ENCODE assay signal across 26 cellular contexts in the genomic region with DNA sequence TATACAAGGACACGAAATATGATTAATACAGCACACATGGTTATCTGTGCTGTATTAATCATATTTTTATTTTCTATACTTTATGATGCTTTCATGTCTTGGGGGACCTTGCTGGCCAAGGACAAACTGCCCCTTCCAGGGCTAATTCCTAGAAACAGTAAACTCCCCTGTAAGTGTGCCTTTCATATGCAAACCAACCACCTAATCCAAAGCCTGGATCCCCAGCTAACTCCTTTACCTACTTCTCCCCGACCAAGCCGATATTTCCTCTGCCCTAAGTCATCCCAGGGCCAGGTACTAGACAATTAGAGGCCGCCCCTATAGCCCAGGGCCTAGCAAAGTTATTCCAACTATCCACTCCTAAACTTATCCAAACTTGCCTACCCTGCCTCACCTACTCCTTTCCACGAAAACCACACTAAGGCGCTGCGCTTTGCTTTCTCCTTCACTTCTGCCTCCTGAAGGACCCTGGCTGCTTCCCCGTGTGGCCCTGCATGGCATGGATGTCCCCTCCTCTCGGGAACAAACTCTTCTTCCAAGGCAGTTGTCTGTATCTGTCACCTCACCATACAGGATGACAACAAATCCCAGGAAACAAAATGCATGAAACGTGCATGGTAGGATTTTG. TPM values are rescaled to one million over a fixed set of nuclear protein-coding genes. Genes with fewer than 3 reads are reported as not detected.
DNase-seq lines count a peak whose midpoint lies in the region; ATAC-seq, FAIRE-seq and TF ChIP-seq lines count a peak whose summit lies in the region.
"Had no signal": no experiment of that assay in that cellular context is flagged by ENCODE, and none has a peak within 500 bp of the region (broad histone marks: within the 10 kb centered on the region; RNA-seq: fewer than 3 reads in every experiment).

No MANE protein-coding gene starts in this region.

- TF ChIP-seq EP300 in GM12878 (IDR thresholded peaks at IDR 0.05; ENCODE audit: borderline replicate concordance in 1 of 2, control insufficient read depth in 1 of 2, low read depth in 2 of 2, low read length in 2 of 2), result no peak

- intact Hi-C loops in GM12878 (cut with micrococcal nuclease; ENCODE audit: unreplicated experiment), result no loop called here

- no peak overlapping the region for H3K4me3 ChIP-seq in BLaER1 treated with 17β-estradiol and CSF1 and Interleukin-3, amounts not matched to agents 10 nM and 100 nM
- no peak overlapping the region for H3K4me3 ChIP-seq in GM12878
- H3K4me3 ChIP-seq: A549, ascending aorta, gastrocnemius medialis, lower lobe of right lung, testis had no signal

- no peaks in the 10 kb centered on the region for H3K9me3 Mint-ChIP-seq in activated CD4-positive, alpha-beta T cell treated with anti-CD3 and anti-CD28 coated beads, Interleukin-2, amount 10 ng/mL, durations not matched to agents 7 days and 5 days
- no peaks in the 10 kb centered on the region for H3K9me3 Mint-ChIP-seq in HFFc6
- H3K9me3 Mint-ChIP-seq: central memory CD8-positive, alpha-beta T cell; stimulated activated naive B cell treated with anti-CD40 and anti-IgM and Interleukin-4, amounts not matched to agents 10 μg/mL and 1 μg/mL and 100 μg/mL, for 72 hours had no signal

- POLR2A ChIA-PET in activated CD4-positive, alpha-beta T cell treated with anti-CD3 and anti-CD28 coated beads, Interleukin-2, amount 10 ng/mL, durations not matched to agents 7 days and 5 days (lab: Charles Lee), result no interaction called here
- POLR2A ChIA-PET in GM12878 (lab: Charles Lee), result no interaction called here

- no peaks in the 10 kb centered on the region for H3K27me3 Mint-ChIP-seq in activated CD4-positive, alpha-beta T cell treated with anti-CD3 and anti-CD28 coated beads, Interleukin-2, amount 10 ng/mL, durations not matched to agents 7 days and 5 days
- peaks cover 6% of the 10 kb centered on the region for H3K27me3 Mint-ChIP-seq in HFFc6 (ENCODE audit: insufficient read depth)
- H3K27me3 Mint-ChIP-seq: central memory CD8-positive, alpha-beta T cell; stimulated activated naive B cell treated with anti-CD40 and anti-IgM and Interleukin-4, amounts not matched to agents 10 μg/mL and 1 μg/mL and 100 μg/mL, for 72 hours had no signal

- WGBS in GM12878 (ENCODE audit: insufficient coverage, insufficient replicate concordance, low lambda C conversion rate, missing lambda C conversion rate), result 96% methylated on average over 10 of the region's 10 CpGs

- peaks cover 58% of the 10 kb centered on the region for H3K36me3 Mint-ChIP-seq in activated CD4-positive, alpha-beta T cell treated with anti-CD3 and anti-CD28 coated beads, Interleukin-2, amount 10 ng/mL, durations not matched to agents 7 days and 5 days (ENCODE audit: low read depth)
- peaks cover 51% of the 10 kb centered on the region for H3K36me3 Mint-ChIP-seq in HFFc6 (ENCODE audit: low read depth)

- H3K79me2 ChIP-seq in GM12878 (ENCODE audit: control insufficient read depth, insufficient read depth, low read length), result peaks cover 10% of the 10 kb centered on the region

- peak overlapping the region in 6 of 11 experiments; percentile 5 to 78 (median 69); a peak in 5 of 22 replicates for H3K9ac ChIP-seq in BLaER1 treated with 17β-estradiol and CSF1 and Interleukin-3, amounts not matched to agents 10 nM and 100 nM
- H3K9ac ChIP-seq in GM12878 (ENCODE audit: control insufficient read depth, insufficient read depth, low read length), result no peak overlapping the region
- H3K9ac ChIP-seq: SK-N-SH had no signal

- SMC1A ChIA-PET in GM12878 (lab: Charles Lee; ENCODE audit: uncharacterized antibody, unreplicated experiment), result no interaction called here

- FAIRE-seq in GM12878 (lab: Jason Lieb, UNC), result no peak
- FAIRE-seq: A549, G401.6, keratinocyte, TTC549 had no signal

- no peak for TF ChIP-seq POLR2A in GM12878 (IDR thresholded peaks at IDR 0.05; ENCODE audit: low read depth, low read length)

- H3K4me2 ChIP-seq in BLaER1 treated with 17β-estradiol and CSF1 and Interleukin-3, amounts not matched to agents 10 nM and 100 nM, result peak overlapping the region in 6 of 11 experiments; percentile 10 to 90 (median 84); a peak in 10 of 22 replicates
- no peak overlapping the region for H3K4me2 ChIP-seq in GM12878 (ENCODE audit: control insufficient read depth, insufficient read depth)
- H3K4me2 ChIP-seq: A549, SK-N-SH had no signal

- H3K27ac Mint-ChIP-seq in activated CD4-positive, alpha-beta T cell treated with anti-CD3 and anti-CD28 coated beads, Interleukin-2, amount 10 ng/mL, durations not matched to agents 7 days and 5 days, result peak overlapping the region; percentile 95
- peak overlapping the region; percentile 25; the same call in 1 of the 2 replicates for H3K27ac Mint-ChIP-seq in HFFc6

- CTCF ChIA-PET in activated CD4-positive, alpha-beta T cell treated with anti-CD3 and anti-CD28 coated beads, Interleukin-2, amount 10 ng/mL, durations not matched to agents 7 days and 5 days (lab: Charles Lee), result interaction anchor here (1.0 kb wide), 1 partner anchor 10 kb away, joined by 3 read pairs; a partner anchor contains a TSS
- CTCF ChIA-PET in GM12878 (lab: Yijun Ruan, JAX), result interaction anchor here (0.9 kb wide), 1 partner anchor 11 kb away, joined by 5 read pairs; no protein-coding TSS in a partner anchor

- RAD21 ChIA-PET in GM12878 (lab: Charles Lee; ENCODE audit: unreplicated experiment), result no interaction called here

- H2AFZ ChIP-seq in GM12878 (ENCODE audit: control insufficient read depth, low read depth, low read length), result no peak overlapping the region

- peaks cover 79 to 94% (median 86%) of the 10 kb centered on the region in 11 experiments for H3K36me3 ChIP-seq in BLaER1 treated with 17β-estradiol and CSF1 and Interleukin-3, amounts not matched to agents 10 nM and 100 nM
- H3K36me3 ChIP-seq in GM12878 (ENCODE audit: control insufficient read depth in 2 of 2, insufficient read depth in 2 of 2, low read length in 1 of 2), result peaks cover 22 to 30% of the 10 kb centered on the region in 2 experiments; a peak in 3 of 4 replicates

- no peak for TF ChIP-seq RAD21 in GM12878 (IDR thresholded peaks at IDR 0.05; ENCODE audit: insufficient read depth, low read depth, low read length)

- H3K27me3 ChIP-seq in BLaER1 treated with 17β-estradiol and CSF1 and Interleukin-3, amounts not matched to agents 10 nM and 100 nM, result no peaks in the 10 kb centered on the region
- no peaks in the 10 kb centered on the region for H3K27me3 ChIP-seq in GM12878 (replicated peaks in 1 of 2; ENCODE audit: control insufficient read depth in 2 of 2, insufficient read depth in 2 of 2, low read length in 1 of 2)
- H3K27me3 ChIP-seq: ascending aorta, gastrocnemius medialis, testis had no signal

- no peak overlapping the region for H3K4me3 Mint-ChIP-seq in activated CD4-positive, alpha-beta T cell treated with anti-CD3 and anti-CD28 coated beads, Interleukin-2, amount 10 ng/mL, durations not matched to agents 7 days and 5 days
- no peak overlapping the region for H3K4me3 Mint-ChIP-seq in HFFc6
- H3K4me3 Mint-ChIP-seq: central memory CD8-positive, alpha-beta T cell; stimulated activated naive B cell treated with anti-CD40 and anti-IgM and Interleukin-4, amounts not matched to agents 10 μg/mL and 1 μg/mL and 100 μg/mL, for 72 hours had no signal

- peaks cover 0 to 55% (median 2%) of the 10 kb centered on the region in 11 experiments; a peak in 10 of 22 replicates for H4K20me1 ChIP-seq in BLaER1 treated with 17β-estradiol and CSF1 and Interleukin-3, amounts not matched to agents 10 nM and 100 nM
- H4K20me1 ChIP-seq in GM12878 (ENCODE audit: control insufficient read depth, insufficient read depth), result no peaks in the 10 kb centered on the region; the same call in 1 of the 2 replicates

- in situ Hi-C loops in GM12878 (cut with MboI), result no loop called here

- peak overlapping the region in 9 of 11 experiments; percentile 27 to 94 (median 84); a peak in 15 of 22 replicates for H3K27ac ChIP-seq in BLaER1 treated with 17β-estradiol and CSF1 and Interleukin-3, amounts not matched to agents 10 nM and 100 nM
- H3K27ac ChIP-seq in GM12878 (ENCODE audit: control insufficient read depth, insufficient read depth), result no peak overlapping the region
- H3K27ac ChIP-seq: A549, ascending aorta, gastrocnemius medialis, lower lobe of right lung, testis had no signal

- peaks cover 49% of the 10 kb centered on the region for H3K4me1 Mint-ChIP-seq in activated CD4-positive, alpha-beta T cell treated with anti-CD3 and anti-CD28 coated beads, Interleukin-2, amount 10 ng/mL, durations not matched to agents 7 days and 5 days
- peaks cover 40% of the 10 kb centered on the region for H3K4me1 Mint-ChIP-seq in HFFc6 (ENCODE audit: low read depth)

- TF ChIP-seq CTCF in HFFc6 (IDR thresholded peaks at IDR 0.05) (no peak), GM12878 (IDR thresholded peaks at IDR 0.05 in 2 of 3, conservative IDR thresholded peaks at IDR 0.05 in 1 of 3; ENCODE audit: control insufficient read depth in 2 of 3, extremely low read depth in 1 of 3, insufficient read depth in 1 of 3, low read depth in 3 of 3, low read length in 3 of 3) (no peak)

- no peak for DNase-seq in activated CD4-positive, alpha-beta T cell treated with anti-CD3 and anti-CD28 coated beads, Interleukin-2, amount 10 ng/mL, durations not matched to agents 7 days and 5 days
- no peak for DNase-seq in activated CD4-positive, alpha-beta T cell treated with anti-CD3 and anti-CD28 coated beads for 48 hours
- DNase-seq in HFFc6, result no peak
- DNase-seq in GM12878 (ENCODE audit: low read depth, low spot score), result no peak
- no peak for DNase-seq in putamen (ENCODE audit: low spot score)
- no peak for DNase-seq in DMS53 treated with DMSO at 0.1 percent for 48 hours (lab: John Stamatoyannopoulos, UW; ENCODE audit: unreplicated experiment)
- no peak for DNase-seq in hepatic stellate cell (ENCODE audit: low spot score)
- DNase-seq: erythroblast; gastrocnemius medialis; IMR-90; lower lobe of right lung; RPMI8226; SK-N-SH; stimulated activated naive B cell treated with anti-CD40 and anti-IgM and Interleukin-4, amounts not matched to agents 10 μg/mL and 1 μg/mL and 100 μg/mL, for 72 hours; testis had no signal

- H3K4me1 ChIP-seq in BLaER1 treated with 17β-estradiol and CSF1 and Interleukin-3, amounts not matched to agents 10 nM and 100 nM, result peaks cover 51 to 97% (median 81%) of the 10 kb centered on the region in 10 experiments
- H3K4me1 ChIP-seq in GM12878 (ENCODE audit: control insufficient read depth, insufficient read depth, low read length), result peaks cover 11% of the 10 kb centered on the region
- H3K4me1 ChIP-seq: testis had no signal

- TSS peak; percentile 58 for BruUV-seq in GM12878 (replicated peaks; lab: Mats Ljungman, UMichigan)

- no peak for ATAC-seq in GM12878
- ATAC-seq: A549; gastrocnemius medialis; lower lobe of right lung; stimulated activated naive B cell treated with anti-CD40 and anti-IgM and Interleukin-4, amounts not matched to agents 10 μg/mL and 1 μg/mL and 100 μg/mL, for 72 hours had no signal

- H3K9me3 ChIP-seq in BLaER1 treated with 17β-estradiol and CSF1 and Interleukin-3, amounts not matched to agents 10 nM and 100 nM (replicated peaks in 1 of 11), result peaks cover 0 to 8% (median 0%) of the 10 kb centered on the region in 11 experiments; a peak in 1 of 22 replicates
- no peaks in the 10 kb centered on the region for H3K9me3 ChIP-seq in GM12878 (replicated peaks; ENCODE audit: control insufficient read depth, insufficient read depth, low read length)
- H3K9me3 ChIP-seq: A549, ascending aorta, gastrocnemius medialis, lower lobe of right lung, SK-N-SH, testis had no signal

RNA-seq across cellular contexts. Expression of a gene that starts 10.2 kb away (rescaled TPM):
- 10 to 100 TPM; 29.7 to 32.7 TPM for total RNA-seq in activated CD4-positive, alpha-beta T cell treated with anti-CD3 and anti-CD28 coated beads, Interleukin-2, amount 10 ng/mL, durations not matched to agents 7 days and 5 days
- 10 to 100 TPM; 29.8 to 42.1 (median 32.2) TPM for total RNA-seq in HFFc6 (2021; fragmentation: NEBNext Ultra II Directional; extraction: Animal tissue kit (Norgen Biotek cat#: 25700))
- total RNA-seq in GM12878 (2013; cell fraction: nucleolus; rRNA removed), result 40.1 and 48.2 TPM in 2 replicates
- total RNA-seq in GM12878 (2014; rRNA removed) (14.3 and 16.7 TPM in 2 replicates), GM12878 (2014; rRNA removed; fragmentation: Illumina TruSeq; extraction: Trizol) (9.6 and 10.4 TPM in 2 replicates), GM12878 (2021) (16.8 and 19.1 TPM in 2 replicates)
- polyA plus RNA-seq in GM12878 (2011; ENCODE audit: low read depth), result 4.1 TPM
- polyA plus RNA-seq in GM12878 (2011; rRNA removed) (15.4 and 22.8 TPM in 2 replicates), GM12878 (2014; fragmentation: Illumina TruSeq; extraction: Trizol) (6.5 and 11.4 TPM in 2 replicates), GM12878 (2014; fragmentation: Nextera tagmentation; extraction: Ambion mirVana) (1 to 10 TPM; 1.1 to 1.6 TPM), GM12878 (2014; rRNA removed) (16.1 and 17.4 TPM in 2 replicates), GM12878 (2016; fragmentation: Nextera tagmentation; extraction: Ambion mirVana) (1 to 10 TPM; 2.1 TPM)
- polyA plus RNA-seq in GM12878 (2011; cell fraction: cytosol; rRNA removed), result 27.9 and 32.8 TPM in 2 replicates
- 68.4 and 69.3 TPM in 2 replicates for polyA plus RNA-seq in GM12878 (2011; cell fraction: nucleus; rRNA removed)
- 6.9 and 9.9 TPM in 2 replicates for polyA plus RNA-seq in GM12878 (2012)
- 21.9 and 25.0 TPM in 2 replicates for polyA minus RNA-seq in GM12878 (2011; rRNA and poly(A)+ RNA removed)
- polyA minus RNA-seq in GM12878 (2011; cell fraction: cytosol; rRNA and poly(A)+ RNA removed), result 5.5 and 7.5 TPM in 2 replicates
- polyA minus RNA-seq in GM12878 (2011; cell fraction: nucleus; rRNA and poly(A)+ RNA removed), result 22.6 and 39.8 TPM in 2 replicates

RNA-seq across cellular contexts. Expression of a gene that starts 22.5 kb away (rescaled TPM):
- total RNA-seq in activated CD4-positive, alpha-beta T cell treated with anti-CD3 and anti-CD28 coated beads, Interleukin-2, amount 10 ng/mL, durations not matched to agents 7 days and 5 days, result 10 to 100 TPM; 46.5 to 56.9 TPM
- total RNA-seq in HFFc6 (2021; fragmentation: NEBNext Ultra II Directional; extraction: Animal tissue kit (Norgen Biotek cat#: 25700)), result 10 to 100 TPM; 13.8 to 20.8 (median 17.6) TPM
- 39.8 and 45.8 TPM in 2 replicates for total RNA-seq in GM12878 (2013; cell fraction: nucleolus; rRNA removed)
- total RNA-seq in GM12878 (2014; rRNA removed) (37.9 and 43.5 TPM in 2 replicates), GM12878 (2014; rRNA removed; fragmentation: Illumina TruSeq; extraction: Trizol) (13.9 and 14.1 TPM in 2 replicates), GM12878 (2021) (48.6 and 51.3 TPM in 2 replicates)
- 14.2 TPM for polyA plus RNA-seq in GM12878 (2011; ENCODE audit: low read depth)
- polyA plus RNA-seq in GM12878 (2011; rRNA removed) (33.7 and 48.7 TPM in 2 replicates), GM12878 (2014; fragmentation: Illumina TruSeq; extraction: Trizol) (13.6 and 17.2 TPM in 2 replicates), GM12878 (2014; fragmentation: Nextera tagmentation; extraction: Ambion mirVana) (1 to 10 TPM; 2.9 to 5.2 TPM), GM12878 (2014; rRNA removed) (39.4 and 45.6 TPM in 2 replicates), GM12878 (2016; fragmentation: Nextera tagmentation; extraction: Ambion mirVana) (10 to 100 TPM; 40.2 to 41.7 TPM)
- polyA plus RNA-seq in GM12878 (2011; cell fraction: cytosol; rRNA removed), result 66.9 and 77.2 TPM in 2 replicates
- 66.8 and 67.5 TPM in 2 replicates for polyA plus RNA-seq in GM12878 (2011; cell fraction: nucleus; rRNA removed)
- polyA plus RNA-seq in GM12878 (2012), result 20.5 and 27.5 TPM in 2 replicates
- 54.7 and 63.1 TPM in 2 replicates for polyA minus RNA-seq in GM12878 (2011; rRNA and poly(A)+ RNA removed)
- 24.5 and 27.1 TPM in 2 replicates for polyA minus RNA-seq in GM12878 (2011; cell fraction: cytosol; rRNA and poly(A)+ RNA removed)
- polyA minus RNA-seq in GM12878 (2011; cell fraction: nucleus; rRNA and poly(A)+ RNA removed), result 27.1 and 47.3 TPM in 2 replicates

RNA-seq across cellular contexts. Expression of a gene that starts 43.4 kb away (rescaled TPM):
- 10 to 100 TPM; 55.5 to 57.6 TPM for total RNA-seq in activated CD4-positive, alpha-beta T cell treated with anti-CD3 and anti-CD28 coated beads, Interleukin-2, amount 10 ng/mL, durations not matched to agents 7 days and 5 days
- 10 to 100 TPM; 18.4 to 28.9 (median 21.1) TPM for total RNA-seq in HFFc6 (2021; fragmentation: NEBNext Ultra II Directional; extraction: Animal tissue kit (Norgen Biotek cat#: 25700))
- 143 and 171 TPM in 2 replicates for total RNA-seq in GM12878 (2013; cell fraction: nucleolus; rRNA removed)
- total RNA-seq in GM12878 (2014; rRNA removed) (31.7 and 33.0 TPM in 2 replicates), GM12878 (2014; rRNA removed; fragmentation: Illumina TruSeq; extraction: Trizol) (19.5 and 20.6 TPM in 2 replicates), GM12878 (2021) (41.3 and 45.3 TPM in 2 replicates)
- 16.5 TPM for polyA plus RNA-seq in GM12878 (2011; ENCODE audit: low read depth)
- polyA plus RNA-seq in GM12878 (2011; rRNA removed) (39.8 and 56.1 TPM in 2 replicates), GM12878 (2014; fragmentation: Illumina TruSeq; extraction: Trizol) (20.1 and 28.9 TPM in 2 replicates), GM12878 (2014; fragmentation: Nextera tagmentation; extraction: Ambion mirVana) (10 to 100 TPM in 1 of 2 experiments, 1 to 10 TPM in 1; 5.3 to 18.5 TPM), GM12878 (2014; rRNA removed) (76.6 and 85.1 TPM in 2 replicates), GM12878 (2016; fragmentation: Nextera tagmentation; extraction: Ambion mirVana) (10 to 100 TPM; 40.8 to 41.6 TPM)
- 67.6 and 94.1 TPM in 2 replicates for polyA plus RNA-seq in GM12878 (2011; cell fraction: cytosol; rRNA removed)
- 705 and 770 TPM in 2 replicates for polyA plus RNA-seq in GM12878 (2011; cell fraction: nucleus; rRNA removed)
- 30.1 and 49.9 TPM in 2 replicates for polyA plus RNA-seq in GM12878 (2012)
- polyA minus RNA-seq in GM12878 (2011; rRNA and poly(A)+ RNA removed), result 14.0 and 24.7 TPM in 2 replicates
- 11.0 and 11.6 TPM in 2 replicates for polyA minus RNA-seq in GM12878 (2011; cell fraction: cytosol; rRNA and poly(A)+ RNA removed)
- 50.4 and 75.1 TPM in 2 replicates for polyA minus RNA-seq in GM12878 (2011; cell fraction: nucleus; rRNA and poly(A)+ RNA removed)

RNA-seq across cellular contexts. Expression of a gene that starts 60.0 kb away (rescaled TPM):
- total RNA-seq in activated CD4-positive, alpha-beta T cell treated with anti-CD3 and anti-CD28 coated beads, Interleukin-2, amount 10 ng/mL, durations not matched to agents 7 days and 5 days, result not detected
- under 1 TPM in 4 of 6 experiments, not detected in 2; 0.14 to 0.58 (median 0.25) TPM for total RNA-seq in HFFc6 (2021; fragmentation: NEBNext Ultra II Directional; extraction: Animal tissue kit (Norgen Biotek cat#: 25700))
- not detected in 2 replicates for total RNA-seq in GM12878 (2013; cell fraction: nucleolus; rRNA removed)
- not detected in 2 replicates for total RNA-seq in GM12878 (2014; rRNA removed)
- total RNA-seq in GM12878 (2014; rRNA removed; fragmentation: Illumina TruSeq; extraction: Trizol), result 0.13 TPM in 1 of 2 replicates, not detected in the other
- not detected in 2 replicates for total RNA-seq in GM12878 (2021)
- polyA plus RNA-seq in GM12878 (2011; ENCODE audit: low read depth), result not detected
- polyA plus RNA-seq in GM12878 (2011; rRNA removed), result not detected in 2 replicates
- 0.04 TPM in 1 of 2 replicates, not detected in the other for polyA plus RNA-seq in GM12878 (2011; cell fraction: cytosol; rRNA removed)
- polyA plus RNA-seq in GM12878 (2011; cell fraction: nucleus; rRNA removed), result not detected in 2 replicates
- not detected in 2 replicates for polyA plus RNA-seq in GM12878 (2012)
- not detected in 2 replicates for polyA plus RNA-seq in GM12878 (2014; fragmentation: Illumina TruSeq; extraction: Trizol)
- polyA plus RNA-seq in GM12878 (2014; fragmentation: Nextera tagmentation; extraction: Ambion mirVana), result under 1 TPM; 0.18 to 0.40 TPM
- 0.06 TPM in 1 of 2 replicates, not detected in the other for polyA plus RNA-seq in GM12878 (2014; rRNA removed)
- polyA plus RNA-seq in GM12878 (2016; fragmentation: Nextera tagmentation; extraction: Ambion mirVana), result not detected
- 0.21 TPM in 1 of 2 replicates, not detected in the other for polyA minus RNA-seq in GM12878 (2011; rRNA and poly(A)+ RNA removed)
- polyA minus RNA-seq in GM12878 (2011; cell fraction: cytosol; rRNA and poly(A)+ RNA removed), result not detected in 2 replicates
- not detected in 2 replicates for polyA minus RNA-seq in GM12878 (2011; cell fraction: nucleus; rRNA and poly(A)+ RNA removed)
- total RNA-seq: ascending aorta, IMR-90, lower lobe of right lung, NCI-H460, posterior vena cava, skeletal muscle tissue had no signal
- polyA plus RNA-seq: BJ, IMR-90, keratinocyte had no signal
